25 cellular contexts compared by ENCODE assay signal in the genomic region with DNA sequence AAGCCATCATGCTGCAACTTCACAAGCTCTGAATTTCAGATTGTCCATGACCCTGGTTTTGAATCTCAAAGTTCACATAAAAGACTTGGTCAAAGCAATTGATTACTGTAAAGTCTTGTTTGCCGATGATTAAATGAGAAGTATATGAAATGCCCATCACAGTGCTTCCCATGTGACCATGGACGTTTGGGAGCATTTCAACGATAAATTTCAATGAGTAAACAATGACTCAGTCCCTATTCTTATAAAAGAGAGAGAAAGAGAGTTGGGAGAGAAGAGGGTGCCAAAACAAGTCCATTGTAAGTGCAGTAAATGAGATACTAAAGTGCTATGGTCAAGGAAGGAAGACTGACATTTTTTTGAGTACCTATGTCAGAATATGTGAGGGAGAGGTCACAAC.
DNase-seq lines count a peak whose midpoint lies in the region; ATAC-seq and TF ChIP-seq lines count a peak whose summit lies in the region.
"Had no signal": no experiment of that assay in that cellular context is flagged by ENCODE, and none has a peak within 500 bp of the region (broad histone marks: within the 10 kb centered on the region; RNA-seq: fewer than 3 reads in every experiment).

No MANE protein-coding gene starts in this region.

- no peaks in the 10 kb centered on the region for H3K9me3 ChIP-seq in GM23248 (ENCODE audit: low read depth)
- H3K9me3 ChIP-seq in SJSA1 (replicated peaks), result no peaks in the 10 kb centered on the region
- H3K9me3 ChIP-seq: adrenal gland, colonic mucosa, lower lobe of right lung, thoracic aorta had no signal

- H3K4me1 ChIP-seq in ACC112 (ENCODE audit: control insufficient read depth, insufficient read depth, low read length, unreplicated experiment) (peaks cover 37% of the 10 kb centered on the region), GM23248 (ENCODE audit: insufficient read depth) (peaks cover 29% of the 10 kb centered on the region), SJSA1 (replicated peaks) (peaks cover 59% of the 10 kb centered on the region)
- H3K4me1 ChIP-seq: adrenal gland, colonic mucosa, lower lobe of right lung had no signal

- no peaks in the 10 kb centered on the region for H3K79me2 ChIP-seq in ACC112 (ENCODE audit: control insufficient read depth, insufficient read depth, low read length, unreplicated experiment)
- H3K79me2 ChIP-seq in GM23248 (ENCODE audit: insufficient read depth), result no peaks in the 10 kb centered on the region

- H3K36me3 ChIP-seq in ACC112 (ENCODE audit: insufficient read depth, low read length), result no peaks in the 10 kb centered on the region
- no peaks in the 10 kb centered on the region for H3K36me3 ChIP-seq in GM23248 (ENCODE audit: low read depth)
- H3K36me3 ChIP-seq in SJSA1, result no peaks in the 10 kb centered on the region
- H3K36me3 ChIP-seq: adrenal gland, colonic mucosa, lower lobe of right lung, thoracic aorta had no signal

- H3K4me2 ChIP-seq in GM23248 (ENCODE audit: unreplicated experiment), result peak overlapping the region; percentile 1

- H3K27me3 ChIP-seq in ACC112 (ENCODE audit: insufficient read depth, low read length) (no peaks in the 10 kb centered on the region), GM23248 (replicated peaks; ENCODE audit: insufficient read depth) (no peaks in the 10 kb centered on the region), SJSA1 (replicated peaks) (no peaks in the 10 kb centered on the region)
- H3K27me3 ChIP-seq: adrenal gland, colonic mucosa had no signal

- no peak for TF ChIP-seq CTCF in fibroblast of pulmonary artery (IDR thresholded peaks at IDR 0.05; ENCODE audit: low read length, missing control alignments)

- peak overlapping the region; percentile 77 for H3K27ac ChIP-seq in ACC112 (ENCODE audit: low read depth, low read length)
- H3K27ac ChIP-seq in GM23248, result no peak overlapping the region
- H3K27ac ChIP-seq in SJSA1, result peak overlapping the region; percentile 37
- H3K27ac ChIP-seq: adrenal gland, colonic mucosa, lower lobe of right lung, thoracic aorta had no signal

- H3K9ac ChIP-seq in GM23248, result no peak overlapping the region

- peak overlapping the region; percentile 34; the same call in 1 of the 2 replicates for H3K4me3 ChIP-seq in ACC112 (ENCODE audit: low read depth, low read length)
- no peak overlapping the region for H3K4me3 ChIP-seq in GM23248
- H3K4me3 ChIP-seq in SJSA1, result no peak overlapping the region
- H3K4me3 ChIP-seq in fibroblast of pulmonary artery (replicated peaks; ENCODE audit: low read depth, low read length), result no peak overlapping the region
- H3K4me3 ChIP-seq: adrenal gland, colonic mucosa, lower lobe of right lung, thoracic aorta had no signal

- 33 to 39% methylated on average over 3 of the region's 3 CpGs for WGBS in GM23248 (ENCODE audit: low coverage in 1 of 2, low lambda C conversion rate in 2 of 2, missing lambda C conversion rate in 2 of 2), 2 experiments

- no peak for ATAC-seq in HG03139 (IDR thresholded peaks at IDR 0.05; ENCODE audit: unreplicated experiment)
- ATAC-seq: activated CD4-positive, alpha-beta T cell treated with anti-CD3 and anti-CD28 coated beads for 36 hours; lower lobe of right lung; sciatic nerve; T-helper 17 cell had no signal

- H2AFZ ChIP-seq in ACC112 (ENCODE audit: low read length, unreplicated experiment) (no peak overlapping the region), GM23248 (no peak overlapping the region)

- no peaks in the 10 kb centered on the region for H4K20me1 ChIP-seq in GM23248 (ENCODE audit: insufficient read depth)

- no peaks in the 10 kb centered on the region for H3K9me2 ChIP-seq in GM23248 (ENCODE audit: insufficient read depth)

- peaks cover 19% of the 10 kb centered on the region for H3F3A ChIP-seq in GM23248 (ENCODE audit: insufficient read depth)

- in situ Hi-C loops in GM23248 (cut with MboI), result no loop called here

- peak; percentile 58 for DNase-seq in GM23248
- DNase-seq in SJSA1 (ENCODE audit: low read depth in 1 of 2, low spot score in 2 of 2), result peak in 1 of 2 experiments; percentile 73
- peak; percentile 59 for DNase-seq in fibroblast of pulmonary artery (ENCODE audit: low read depth)
- DNase-seq in NCI-H1048 (lab: John Stamatoyannopoulos, UW), result no peak
- DNase-seq in NCI-H345 (lab: John Stamatoyannopoulos, UW), result no peak
- DNase-seq in DMS153 (lab: John Stamatoyannopoulos, UW), result no peak
- DNase-seq: activated CD4-positive, alpha-beta T cell treated with anti-CD3 and anti-CD28 coated beads for 36 hours; activated naive CD4-positive, alpha-beta T cell; activated T-cell treated with anti-CD3 and anti-CD28 coated beads, Interleukin-2, amount 50 U/mL, for 1 hour; adrenal gland; colonic mucosa; effector memory CD4-positive, alpha-beta T cell; H7; KBM-7; kidney; lower lobe of right lung; NCI-H1694; NCI-H524; NK-92 treated with Interleukin-12 subunit alpha and Interleukin-12 subunit beta, amount 100 ng/mL, for 24 hours; stimulated activated naive CD4-positive, alpha-beta T cell treated with Interleukin-2 at 50 U/mL for 16 hours; T-helper 17 cell had no signal

Comparison
In these comparisons a context has a peak if more than half of its experiments do, and no peak if none do; other contexts are left out.
1. DNase-seq: peak in GM23248 (single experiment) and fibroblast of pulmonary artery (single experiment); none in NCI-H1048 (single experiment), NCI-H345 (single experiment) and DMS153 (single experiment).